ENCODE assay signal across 15 cellular contexts in the genomic region with DNA sequence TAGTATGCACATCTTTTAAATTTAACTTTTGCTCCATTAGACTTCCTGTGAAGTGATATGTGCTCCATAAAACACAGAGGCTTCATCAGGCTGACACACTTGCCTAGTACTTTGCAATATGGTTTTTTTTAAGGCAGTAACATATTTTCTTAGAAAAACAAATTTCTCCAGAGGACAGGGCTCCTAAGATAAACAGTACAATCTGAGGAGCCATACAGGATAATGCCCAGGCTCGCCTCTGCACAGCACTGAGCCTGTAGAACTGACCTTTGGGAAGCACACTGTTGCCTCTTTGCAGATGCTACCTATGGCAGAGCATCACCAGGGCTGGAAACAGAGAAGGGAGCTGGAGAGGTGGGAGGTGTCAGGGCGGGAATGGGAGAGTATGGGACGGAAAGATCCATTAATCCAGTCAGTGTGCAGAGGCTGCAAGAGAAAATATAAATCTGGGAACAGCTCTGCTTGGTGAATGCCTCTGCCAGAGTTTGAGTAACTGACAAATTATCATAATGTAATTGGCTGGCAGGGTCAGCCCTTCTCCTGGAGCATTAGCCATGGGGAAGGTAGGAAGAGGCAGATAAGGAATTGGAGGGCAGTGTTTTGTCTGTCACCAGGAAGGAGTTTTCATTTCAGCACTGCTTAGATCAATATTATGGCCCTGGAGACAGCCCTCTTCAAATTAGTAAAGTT.
DNase-seq lines count a peak whose midpoint lies in the region; ATAC-seq and TF ChIP-seq lines count a peak whose summit lies in the region.
"Had no signal": no experiment of that assay in that cellular context is flagged by ENCODE, and none has a peak within 500 bp of the region (broad histone marks: within the 10 kb centered on the region; RNA-seq: fewer than 3 reads in every experiment).

No MANE protein-coding gene starts in this region.

- TF ChIP-seq POLR2A in right lobe of liver (IDR thresholded peaks at IDR 0.05): no peak

- TF ChIP-seq EP300 in SK-N-SH (IDR thresholded peaks at IDR 0.05; ENCODE audit: borderline replicate concordance in 1 of 2, low read depth in 1 of 2, low read length in 1 of 2): peak in 1 of 2 experiments; percentile 84; a peak in 2 of 4 replicates

- H3K4me3 Mint-ChIP-seq in nephron: no peak overlapping the region
- H3K4me3 Mint-ChIP-seq in activated CD8-positive, alpha-beta T cell treated with anti-CD3 and anti-CD28 coated beads for 36 hours: no peak overlapping the region
- H3K4me3 Mint-ChIP-seq: CD8-positive, alpha-beta T cell; H9 had no signal

- TF ChIP-seq CTCF in SK-N-SH (IDR thresholded peaks at IDR 0.05) (no peak), nephron (IDR thresholded peaks at IDR 0.05; ENCODE audit: unreplicated experiment in 3 of 3) (no peak), right lobe of liver (IDR thresholded peaks at IDR 0.05) (no peak)
- no peak for TF ChIP-seq CTCF in activated CD8-positive, alpha-beta T cell treated with anti-CD3 and anti-CD28 coated beads for 36 hours (IDR thresholded peaks at IDR 0.05)

- H3K4me1 Mint-ChIP-seq in nephron: peaks cover 30% of the 10 kb centered on the region
- no peaks in the 10 kb centered on the region for H3K4me1 Mint-ChIP-seq in activated CD8-positive, alpha-beta T cell treated with anti-CD3 and anti-CD28 coated beads for 36 hours (ENCODE audit: low read depth)
- H3K4me1 Mint-ChIP-seq: H9 had no signal

- no peak overlapping the region for H2BK5ac ChIP-seq in trophoblast cell (ENCODE audit: low read depth, low read length, poor library complexity)

- no peak overlapping the region for H4K8ac ChIP-seq in trophoblast cell (ENCODE audit: low read depth, low read length)

- no peak overlapping the region for H3K9ac ChIP-seq in SK-N-SH
- no peak overlapping the region for H3K9ac ChIP-seq in trophoblast cell (ENCODE audit: low read length)
- H3K9ac ChIP-seq: BLaER1 treated with 17β-estradiol and CSF1 and Interleukin-3, amounts not matched to agents 10 nM and 100 nM had no signal

- H3F3A ChIP-seq in SK-N-SH (replicated peaks; ENCODE audit: insufficient read depth): no peaks in the 10 kb centered on the region

- no peak overlapping the region for H2BK12ac ChIP-seq in trophoblast cell (ENCODE audit: low read length)

- peak overlapping the region; percentile 10 to 84 (median 13) for H3K27ac Mint-ChIP-seq in nephron
- H3K27ac Mint-ChIP-seq in activated CD8-positive, alpha-beta T cell treated with anti-CD3 and anti-CD28 coated beads for 36 hours: no peak overlapping the region
- H3K27ac Mint-ChIP-seq: CD8-positive, alpha-beta T cell; H9 had no signal

- 7% methylated on average over 3 of the region's 3 CpGs for WGBS in SK-N-SH (ENCODE audit: low lambda C conversion rate)
- WGBS in trophoblast cell (ENCODE audit: extremely low coverage, insufficient coverage, insufficient read length): no CpG with 5 or more reads among the region's 3 CpGs
- 22% methylated on average over 3 of the region's 3 CpGs for WGBS in right lobe of liver (ENCODE audit: insufficient coverage, low coverage, low lambda C conversion rate, missing lambda C conversion rate)

- no peak overlapping the region for H2BK120ac ChIP-seq in trophoblast cell (ENCODE audit: insufficient read depth, low read length, poor library complexity)

- H3K36me3 ChIP-seq in SK-N-SH (replicated peaks in 1 of 2; ENCODE audit: control insufficient read depth in 1 of 2, insufficient read depth in 2 of 2, low read length in 1 of 2): no peaks in the 10 kb centered on the region
- H3K36me3 ChIP-seq in trophoblast cell (ENCODE audit: control insufficient read depth in 1 of 2, insufficient read depth in 2 of 2, low read length in 2 of 2): no peaks in the 10 kb centered on the region
- H3K36me3 ChIP-seq in right lobe of liver: no peaks in the 10 kb centered on the region

- H3K27me3 ChIP-seq in SK-N-SH (ENCODE audit: insufficient read depth) (peaks cover 8% of the 10 kb centered on the region; the same call in 1 of the 2 replicates), trophoblast cell (ENCODE audit: insufficient read depth, low read length) (no peaks in the 10 kb centered on the region), right lobe of liver (no peaks in the 10 kb centered on the region)
- H3K27me3 ChIP-seq: BLaER1 treated with 17β-estradiol and CSF1 and Interleukin-3, amounts not matched to agents 10 nM and 100 nM had no signal

- H3K14ac ChIP-seq in trophoblast cell (ENCODE audit: low read length): no peak overlapping the region

- H3K4me2 ChIP-seq in SK-N-SH: no peak overlapping the region
- no peak overlapping the region for H3K4me2 ChIP-seq in trophoblast cell (ENCODE audit: low read length)
- H3K4me2 ChIP-seq: BLaER1 treated with 17β-estradiol and CSF1 and Interleukin-3, amounts not matched to agents 10 nM and 100 nM had no signal

- no peaks in the 10 kb centered on the region for H3K9me2 ChIP-seq in SK-N-SH

- TF ChIP-seq RAD21 in SK-N-SH (IDR thresholded peaks at IDR 0.05; ENCODE audit: low read length): peak; percentile 31

- H3K79me1 ChIP-seq in trophoblast cell (ENCODE audit: low read length): no peaks in the 10 kb centered on the region

- H3K4me3 ChIP-seq in SK-N-SH (ENCODE audit: low read depth in 2 of 2, low read length in 1 of 2): no peak overlapping the region
- H3K4me3 ChIP-seq in trophoblast cell (ENCODE audit: low read depth, low read length): peak overlapping the region; percentile 4
- H3K4me3 ChIP-seq in right lobe of liver: no peak overlapping the region
- H3K4me3 ChIP-seq: BLaER1 treated with 17β-estradiol and CSF1 and Interleukin-3, amounts not matched to agents 10 nM and 100 nM had no signal

- H3K4me1 ChIP-seq in SK-N-SH (ENCODE audit: control insufficient read depth in 1 of 2, insufficient read depth in 2 of 2, low read depth in 1 of 2, low read length in 1 of 2): peaks cover 0 to 35% of the 10 kb centered on the region in 2 experiments; a peak in 2 of 4 replicates
- H3K4me1 ChIP-seq in trophoblast cell (ENCODE audit: control insufficient read depth in 1 of 2, insufficient read depth in 2 of 2, low read length in 2 of 2): no peaks in the 10 kb centered on the region
- H3K4me1 ChIP-seq in right lobe of liver: no peaks in the 10 kb centered on the region
- H3K4me1 ChIP-seq: BLaER1 treated with 17β-estradiol and CSF1 and Interleukin-3, amounts not matched to agents 10 nM and 100 nM had no signal

- CTCF ChIA-PET in SK-N-SH (lab: Yijun Ruan, JAX): interaction anchor here (1.3 to 2.1 kb wide), 4 partner anchors 10 to 245 kb away, joined by 3 to 6 read pairs (median 5); no protein-coding TSS in a partner anchor
- CTCF ChIA-PET in activated CD8-positive, alpha-beta T cell treated with anti-CD3 and anti-CD28 coated beads for 36 hours (lab: Charles Lee): no interaction called here

- H2AK5ac ChIP-seq in trophoblast cell (ENCODE audit: low read length): no peak overlapping the region

- POLR2A ChIA-PET in SK-N-SH (lab: Yijun Ruan, JAX): interaction anchor here (1.2 kb wide), 1 partner anchor 47 kb away, joined by 3 read pairs; no protein-coding TSS in a partner anchor
- POLR2A ChIA-PET in activated CD8-positive, alpha-beta T cell treated with anti-CD3 and anti-CD28 coated beads for 36 hours (lab: Charles Lee): no interaction called here

- H3K79me2 ChIP-seq in SK-N-SH (ENCODE audit: insufficient read depth): no peaks in the 10 kb centered on the region
- H3K79me2 ChIP-seq in trophoblast cell (ENCODE audit: control insufficient read depth, insufficient read depth, low read length, poor library complexity): no peaks in the 10 kb centered on the region

- H3K23ac ChIP-seq in trophoblast cell (ENCODE audit: low read length): no peak overlapping the region

- peaks cover 4% of the 10 kb centered on the region for H3K27me3 Mint-ChIP-seq in nephron (ENCODE audit: low read depth)
- H3K27me3 Mint-ChIP-seq in activated CD8-positive, alpha-beta T cell treated with anti-CD3 and anti-CD28 coated beads for 36 hours: peaks cover 10% of the 10 kb centered on the region

- peaks cover 22% of the 10 kb centered on the region for H3K9me3 Mint-ChIP-seq in nephron
- H3K9me3 Mint-ChIP-seq in activated CD8-positive, alpha-beta T cell treated with anti-CD3 and anti-CD28 coated beads for 36 hours: peaks cover 5% of the 10 kb centered on the region

- no peak overlapping the region for H3K18ac ChIP-seq in trophoblast cell (ENCODE audit: low read length)

- intact Hi-C loops in activated CD8-positive, alpha-beta T cell treated with anti-CD3 and anti-CD28 coated beads for 36 hours (cut with micrococcal nuclease): no loop called here
- intact Hi-C loops in right lobe of liver (cut with DNase I): no loop called here

- no peak; the same call in 2 of the 3 replicates for ATAC-seq in SK-N-SH treated with all-trans-retinoic acid at 6 μM for 48 hours
- no peak for ATAC-seq in activated CD8-positive, alpha-beta T cell treated with anti-CD3 and anti-CD28 coated beads for 36 hours
- ATAC-seq in HG02678 (IDR thresholded peaks at IDR 0.05; ENCODE audit: unreplicated experiment): no peak
- ATAC-seq in right lobe of liver: no peak
- ATAC-seq: CD8-positive, alpha-beta T cell had no signal

- H3K9me3 ChIP-seq in SK-N-SH (no peaks in the 10 kb centered on the region), trophoblast cell (ENCODE audit: insufficient read depth, low read depth, low read length) (no peaks in the 10 kb centered on the region), right lobe of liver (no peaks in the 10 kb centered on the region)

- DNase-seq in SK-N-SH (peak; percentile 43), NCI-H82 (lab: John Stamatoyannopoulos, UW) (peak; percentile 62), trophoblast cell (no peak), right lobe of liver (no peak)
- no peak for DNase-seq in activated CD8-positive, alpha-beta T cell treated with anti-CD3 and anti-CD28 coated beads for 36 hours
- DNase-seq: 8988T; Calu3; CD8-positive, alpha-beta T cell; DMS79 treated with DMSO at 0.1 percent for 48 hours; GF-D8; H9 had no signal

- H3K36me3 Mint-ChIP-seq in nephron (ENCODE audit: low read depth): peaks cover 7% of the 10 kb centered on the region
- H3K36me3 Mint-ChIP-seq in activated CD8-positive, alpha-beta T cell treated with anti-CD3 and anti-CD28 coated beads for 36 hours (ENCODE audit: low read depth): no peaks in the 10 kb centered on the region
- H3K36me3 Mint-ChIP-seq: CD8-positive, alpha-beta T cell had no signal

- H4K12ac ChIP-seq in trophoblast cell (ENCODE audit: low read depth, low read length): no peak overlapping the region

- H2AFZ ChIP-seq in SK-N-SH (ENCODE audit: low read depth) (no peak overlapping the region), trophoblast cell (ENCODE audit: insufficient read depth, low read length, poor library complexity) (no peak overlapping the region)

- H3K27ac ChIP-seq in SK-N-SH (ENCODE audit: low read depth in 2 of 2, low read length in 1 of 2): peak overlapping the region in 1 of 2 experiments; percentile 71; a peak in 2 of 4 replicates
- no peak overlapping the region for H3K27ac ChIP-seq in trophoblast cell (ENCODE audit: low read depth, low read length)
- H3K27ac ChIP-seq in right lobe of liver: no peak overlapping the region
- H3K27ac ChIP-seq: BLaER1 treated with 17β-estradiol and CSF1 and Interleukin-3, amounts not matched to agents 10 nM and 100 nM had no signal

- H4K91ac ChIP-seq in trophoblast cell (ENCODE audit: low read depth, low read length): no peak overlapping the region

- H3K4ac ChIP-seq in trophoblast cell (ENCODE audit: low read depth, low read length): no peak overlapping the region

- H4K20me1 ChIP-seq in SK-N-SH (ENCODE audit: insufficient read depth): no peaks in the 10 kb centered on the region
- H4K20me1 ChIP-seq: BLaER1 treated with 17β-estradiol and CSF1 and Interleukin-3, amounts not matched to agents 10 nM and 100 nM had no signal

Comparison
In these comparisons a context has a peak if more than half of its experiments do, and no peak if none do; other contexts are left out.
1. DNase-seq: peak in SK-N-SH (single experiment) and NCI-H82 (single experiment); none in trophoblast cell (0 of 2), activated CD8-positive, alpha-beta T cell treated with anti-CD3 and anti-CD28 coated beads for 36 hours (single experiment) and right lobe of liver (0 of 3).